ENCODE assay signal across 1 cellular context in genomic region chr5:125348936-125349335, GRCh38.
TF ChIP-seq lines count a peak whose summit lies in the region.

No MANE protein-coding gene starts in this region.

TF ChIP-seq in H1, 55 proteins besides CTCF, POLR2A, EP300 and RAD21:
- TF ChIP-seq SIN3A (conservative IDR thresholded peaks at IDR 0.05 in 1 of 2, IDR thresholded peaks at IDR 0.05 in 1 of 2; ENCODE audit: low read depth in 1 of 2, low read length in 2 of 2) (no peak), KDM5A (IDR thresholded peaks at IDR 0.05; ENCODE audit: low read length) (no peak), HDAC2 (IDR thresholded peaks at IDR 0.05; ENCODE audit: borderline replicate concordance in 1 of 2, low read depth in 2 of 2, low read length in 2 of 2) (no peak), CBX5 (IDR thresholded peaks at IDR 0.05; ENCODE audit: low read depth, low read length) (no peak), SP2 (IDR thresholded peaks at IDR 0.05; ENCODE audit: low read length) (no peak), MAFK (IDR thresholded peaks at IDR 0.05; ENCODE audit: low read depth, low read length) (no peak), EGR1 (IDR thresholded peaks at IDR 0.05; ENCODE audit: borderline replicate concordance, low read depth, low read length) (no peak), TAF7 (optimal IDR thresholded peaks at IDR 0.05; ENCODE audit: borderline replicate concordance, low read depth, low read length) (no peak), SUZ12 (IDR thresholded peaks at IDR 0.05; ENCODE audit: low read length) (no peak)
TF ChIP-seq in H1: peak in this region for 0.
